Comparison of ENCODE assay signal across 8 cellular contexts in the genomic region with DNA sequence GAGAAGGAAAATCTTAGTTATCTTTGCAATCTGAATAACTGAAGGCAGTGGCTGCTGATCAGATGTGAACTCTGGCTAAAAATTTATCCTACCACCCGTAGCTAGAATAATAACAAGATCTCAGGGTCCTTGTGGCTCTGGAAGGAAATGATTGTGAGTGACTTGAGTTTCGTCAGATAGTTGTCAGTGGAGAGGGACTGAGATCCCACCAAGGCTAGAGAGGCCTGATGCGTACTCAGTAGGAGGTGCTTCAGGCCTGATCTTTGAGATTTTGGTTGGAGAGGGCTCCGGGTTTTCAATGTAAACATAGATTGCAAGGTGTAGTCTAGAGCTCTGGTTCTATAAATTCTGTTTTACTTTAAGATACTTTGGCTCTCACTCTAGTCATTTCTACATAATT. TPM values are rescaled to one million over a fixed set of nuclear protein-coding genes. Genes with fewer than 3 reads are reported as not detected.
DNase-seq lines count a peak whose midpoint lies in the region; ATAC-seq, FAIRE-seq and TF ChIP-seq lines count a peak whose summit lies in the region.

No MANE protein-coding gene starts in this region.

- H3K9me2 ChIP-seq in hepatocyte (replicated peaks; ENCODE audit: insufficient read depth) = no peaks in the 10 kb centered on the region

- H3K36me3 Mint-ChIP-seq in T-helper 1 cell treated with Interleukin-12 subunit alpha and Interleukin-12 subunit beta and Interleukin-4 antibody, amounts not matched to agents 30 μg/mL and 1 μg/mL, for 36 hours (ENCODE audit: low read depth) = peaks cover 18% of the 10 kb centered on the region

- no peak for FAIRE-seq in GM12891 (lab: Jason Lieb, UNC)

- peak overlapping the region; percentile 75 for H3K4me3 ChIP-seq in WERI-Rb-1 (ENCODE audit: low read depth, low read length)
- peak overlapping the region; percentile 53 for H3K4me3 ChIP-seq in hepatocyte

- H3K4me1 Mint-ChIP-seq in T-helper 1 cell treated with Interleukin-12 subunit alpha and Interleukin-12 subunit beta and Interleukin-4 antibody, amounts not matched to agents 30 μg/mL and 1 μg/mL, for 36 hours (ENCODE audit: low read depth) = peaks cover 45% of the 10 kb centered on the region
- H3K4me1 Mint-ChIP-seq in stimulated activated naive CD8-positive, alpha-beta T cell treated with anti-CD3 and anti-CD28 coated beads, Interleukin-15, amount 100 ng/mL, for 72 hours = peaks cover 54% of the 10 kb centered on the region

- peak overlapping the region; percentile 81 for H3K4me3 Mint-ChIP-seq in T-helper 1 cell treated with Interleukin-12 subunit alpha and Interleukin-12 subunit beta and Interleukin-4 antibody, amounts not matched to agents 30 μg/mL and 1 μg/mL, for 36 hours
- H3K4me3 Mint-ChIP-seq in stimulated activated naive CD8-positive, alpha-beta T cell treated with anti-CD3 and anti-CD28 coated beads, Interleukin-15, amount 100 ng/mL, for 72 hours = peak overlapping the region; percentile 80 to 84

- ATAC-seq in stimulated activated naive CD8-positive, alpha-beta T cell treated with anti-CD3 and anti-CD28 coated beads, Interleukin-15, amount 100 ng/mL, for 72 hours = no peak
- no peak for ATAC-seq in HG03039 (IDR thresholded peaks at IDR 0.05; ENCODE audit: unreplicated experiment)

- TF ChIP-seq CTCF in WERI-Rb-1 (IDR thresholded peaks at IDR 0.05; ENCODE audit: low read depth, low read length) (no peak), hepatocyte (IDR thresholded peaks at IDR 0.05; ENCODE audit: poor library complexity) (no peak)

- DNase-seq in T-helper 1 cell (no peak), WERI-Rb-1 (no peak), hepatocyte (ENCODE audit: low spot score) (no peak), NCI-H1930 (lab: John Stamatoyannopoulos, UW) (no peak), GM12891 (ENCODE audit: insufficient read length, low spot score) (no peak)
- no peak for DNase-seq in stimulated activated naive CD8-positive, alpha-beta T cell treated with anti-CD3 and anti-CD28 coated beads, Interleukin-15, amount 100 ng/mL, for 72 hours

- H3K9me3 ChIP-seq in WERI-Rb-1 (ENCODE audit: severe bottlenecking) = no peaks in the 10 kb centered on the region
- H3K9me3 ChIP-seq in hepatocyte (ENCODE audit: low read depth) = no peaks in the 10 kb centered on the region

- peaks cover 44% of the 10 kb centered on the region for H4K20me1 ChIP-seq in hepatocyte (ENCODE audit: insufficient read depth, poor library complexity, severe bottlenecking)

- peaks cover 11% of the 10 kb centered on the region for H3K4me1 ChIP-seq in hepatocyte (ENCODE audit: insufficient read depth)

- H3K9me3 Mint-ChIP-seq in T-helper 1 cell treated with Interleukin-12 subunit alpha and Interleukin-12 subunit beta and Interleukin-4 antibody, amounts not matched to agents 30 μg/mL and 1 μg/mL, for 36 hours = no peaks in the 10 kb centered on the region
- H3K9me3 Mint-ChIP-seq in stimulated activated naive CD8-positive, alpha-beta T cell treated with anti-CD3 and anti-CD28 coated beads, Interleukin-15, amount 100 ng/mL, for 72 hours = no peaks in the 10 kb centered on the region

- no peak overlapping the region for H2AFZ ChIP-seq in hepatocyte

- peaks cover 26% of the 10 kb centered on the region for H3K36me3 ChIP-seq in WERI-Rb-1
- no peaks in the 10 kb centered on the region for H3K36me3 ChIP-seq in hepatocyte (replicated peaks; ENCODE audit: insufficient read depth, low read depth)

- peak overlapping the region; percentile 72 for H3K27ac Mint-ChIP-seq in T-helper 1 cell treated with Interleukin-12 subunit alpha and Interleukin-12 subunit beta and Interleukin-4 antibody, amounts not matched to agents 30 μg/mL and 1 μg/mL, for 36 hours
- peak overlapping the region in 1 of 2 donors; percentile 82 for H3K27ac Mint-ChIP-seq in stimulated activated naive CD8-positive, alpha-beta T cell treated with anti-CD3 and anti-CD28 coated beads, Interleukin-15, amount 100 ng/mL, for 72 hours

- peak overlapping the region; percentile 79 for H3K4me2 ChIP-seq in hepatocyte

- H3K79me2 ChIP-seq in hepatocyte = peaks cover 60% of the 10 kb centered on the region

- WGBS in hepatocyte (ENCODE audit: low lambda C conversion rate, missing lambda C conversion rate) = 42% methylated on average over 4 of the region's 4 CpGs

- H3K27me3 ChIP-seq in WERI-Rb-1 (ENCODE audit: insufficient read depth, low read depth, severe bottlenecking) = no peaks in the 10 kb centered on the region
- H3K27me3 ChIP-seq in hepatocyte = no peaks in the 10 kb centered on the region

- H3K27me3 Mint-ChIP-seq in T-helper 1 cell treated with Interleukin-12 subunit alpha and Interleukin-12 subunit beta and Interleukin-4 antibody, amounts not matched to agents 30 μg/mL and 1 μg/mL, for 36 hours (ENCODE audit: low read depth) = no peaks in the 10 kb centered on the region
- H3K27me3 Mint-ChIP-seq in stimulated activated naive CD8-positive, alpha-beta T cell treated with anti-CD3 and anti-CD28 coated beads, Interleukin-15, amount 100 ng/mL, for 72 hours = no peaks in the 10 kb centered on the region

- H3K27ac ChIP-seq in WERI-Rb-1 = peak overlapping the region; percentile 58
- H3K27ac ChIP-seq in hepatocyte = no peak overlapping the region

- TF ChIP-seq POLR2A in GM12891 (IDR thresholded peaks at IDR 0.05; ENCODE audit: low read depth, low read length) = no peak

TF ChIP-seq in GM12891, 5 proteins besides CTCF, POLR2A, EP300 and RAD21:
- no peak for TF ChIP-seq POU2F2 (IDR thresholded peaks at IDR 0.05; ENCODE audit: low read depth, low read length)
- TF ChIP-seq PAX5 (IDR thresholded peaks at IDR 0.05; ENCODE audit: insufficient read depth, low read length, severe bottlenecking) = no peak
- TF ChIP-seq SPI1 (IDR thresholded peaks at IDR 0.05; ENCODE audit: low read depth, low read length) = no peak
- no peak for TF ChIP-seq TAF1 (IDR thresholded peaks at IDR 0.05; ENCODE audit: low read depth, low read length)
- TF ChIP-seq POLR2AphosphoS5 (IDR thresholded peaks at IDR 0.05; ENCODE audit: low read depth, low read length) = no peak

RNA-seq across cellular contexts. Expression of gene MADD, which starts 1.4 kb away (rescaled TPM):
- 19.1 and 28.0 TPM in 2 replicates for total RNA-seq in hepatocyte
- polyA plus RNA-seq in hepatocyte = 17.6 and 19.6 TPM in 2 replicates
- 15.8 TPM for polyA plus RNA-seq in GM12891 (2012; ENCODE audit: low read depth, missing spikeins)

RNA-seq across cellular contexts. Expression of gene NR1H3, which starts 13.5 kb away (rescaled TPM):
- 40.8 and 49.5 TPM in 2 replicates for total RNA-seq in hepatocyte
- 41.5 and 43.1 TPM in 2 replicates for polyA plus RNA-seq in hepatocyte
- 3.9 TPM for polyA plus RNA-seq in GM12891 (2012; ENCODE audit: low read depth, missing spikeins)

RNA-seq across cellular contexts. Expression of gene ACP2, which starts 22.7 kb away (rescaled TPM):
- 31.5 and 40.3 TPM in 2 replicates for total RNA-seq in hepatocyte
- polyA plus RNA-seq in hepatocyte = 26.5 and 29.6 TPM in 2 replicates
- 10.5 TPM for polyA plus RNA-seq in GM12891 (2012; ENCODE audit: low read depth, missing spikeins)

RNA-seq across cellular contexts. Expression of gene DDB2, which starts 56.6 kb away (rescaled TPM):
- total RNA-seq in hepatocyte = 17.2 and 17.7 TPM in 2 replicates
- polyA plus RNA-seq in hepatocyte = 25.7 and 28.2 TPM in 2 replicates
- 133 TPM for polyA plus RNA-seq in GM12891 (2012; ENCODE audit: low read depth, missing spikeins)
